17 cellular contexts compared by ENCODE assay signal in the genomic region with DNA sequence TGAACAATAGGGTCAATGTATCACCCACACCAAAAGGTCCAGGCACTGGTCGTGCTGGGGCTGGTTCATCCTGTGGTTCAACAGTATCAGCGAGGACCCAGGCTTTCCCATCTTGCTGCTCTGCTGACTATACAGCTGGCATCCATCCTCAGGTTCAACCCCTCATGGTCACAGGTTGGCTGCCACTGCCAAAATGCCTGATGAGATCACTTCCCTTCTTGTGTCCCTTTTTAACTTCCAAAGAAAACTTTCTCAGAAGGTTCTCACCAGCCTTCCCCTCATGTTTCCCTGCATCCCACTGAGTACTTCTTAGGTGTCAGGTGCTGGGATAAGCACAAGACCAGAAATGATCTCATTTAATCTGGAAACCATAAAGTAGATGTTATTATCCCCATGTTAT. TPM values are rescaled to one million over a fixed set of nuclear protein-coding genes. Genes with fewer than 3 reads are reported as not detected.
DNase-seq lines count a peak whose midpoint lies in the region; ATAC-seq, FAIRE-seq and TF ChIP-seq lines count a peak whose summit lies in the region.
"Had no signal": no experiment of that assay in that cellular context is flagged by ENCODE, and none has a peak within 500 bp of the region (broad histone marks: within the 10 kb centered on the region; RNA-seq: fewer than 3 reads in every experiment).

No MANE protein-coding gene starts in this region.

- H3K79me2 ChIP-seq in GM23248 (ENCODE audit: insufficient read depth): no peaks in the 10 kb centered on the region; the same call in 1 of the 2 replicates

- H3K4me3 ChIP-seq in GM23248 (no peak overlapping the region), cardiac fibroblast (replicated peaks in 1 of 2; ENCODE audit: low read depth in 2 of 2, low read length in 2 of 2) (no peak overlapping the region), psoas muscle (no peak overlapping the region), kidney (ENCODE audit: low read length in 2 of 2) (no peak overlapping the region)
- H3K4me3 ChIP-seq: BLaER1 treated with 17β-estradiol and CSF1 and Interleukin-3, amounts not matched to agents 10 nM and 100 nM had no signal

- no peaks in the 10 kb centered on the region for H3K9me2 ChIP-seq in GM23248 (ENCODE audit: insufficient read depth)

- DNase-seq in T-helper 2 cell treated with Interferon-gamma antibody and Interleukin-4, amounts not matched to agents 5 μg/mL and 100 μg/mL, for 36 hours (ENCODE audit: low spot score): no peak
- no peak for DNase-seq in T-helper 2 cell
- peak; percentile 41 for DNase-seq in GM23248
- peak; percentile 33 to 51 for DNase-seq in cardiac fibroblast (ENCODE audit: low read depth in 2 of 2)
- DNase-seq in psoas muscle: no peak
- no peak for DNase-seq in kidney
- no peak for DNase-seq in SK-N-DZ (ENCODE audit: low spot score)
- DNase-seq: DMS153, EL, Karpas-422, NCI-H187 treated with DMSO at 0.1 percent for 48 hours, NCI-H446, NCI-H748 treated with DMSO at 0.1 percent for 48 hours had no signal

- peak in 3 of 4 donors; percentile 50 to 67 (median 61) for ATAC-seq in psoas muscle
- no peak for ATAC-seq in HG03175 (IDR thresholded peaks at IDR 0.05; ENCODE audit: unreplicated experiment)

- no peak for FAIRE-seq in kidney (lab: Jason Lieb, UNC)
- FAIRE-seq: H54 had no signal

- H3K27ac ChIP-seq in GM23248 (no peak overlapping the region), psoas muscle (peak overlapping the region; percentile 23), kidney (ENCODE audit: low read depth in 2 of 2, low read length in 2 of 2) (no peak overlapping the region)
- H3K27ac ChIP-seq: 22Rv1 had no signal

- peak overlapping the region; percentile 43 for H3K27ac Mint-ChIP-seq in T-helper 2 cell treated with Interferon-gamma antibody and Interleukin-4, amounts not matched to agents 5 μg/mL and 100 μg/mL, for 36 hours

- H3K4me3 Mint-ChIP-seq in T-helper 2 cell treated with Interferon-gamma antibody and Interleukin-4, amounts not matched to agents 5 μg/mL and 100 μg/mL, for 36 hours: no peak overlapping the region

- in situ Hi-C loops in GM23248 (cut with MboI): loop anchor here (25.0 kb wide), 1 partner anchor 717 kb away; no protein-coding TSS in a partner anchor

- H3K27me3 ChIP-seq in GM23248 (replicated peaks; ENCODE audit: insufficient read depth): no peaks in the 10 kb centered on the region
- no peaks in the 10 kb centered on the region for H3K27me3 ChIP-seq in psoas muscle (ENCODE audit: insufficient read depth in 3 of 3, low read length in 2 of 3)
- H3K27me3 ChIP-seq: BLaER1 treated with 17β-estradiol and CSF1 and Interleukin-3, amounts not matched to agents 10 nM and 100 nM had no signal

- H3K4me1 Mint-ChIP-seq in T-helper 2 cell treated with Interferon-gamma antibody and Interleukin-4, amounts not matched to agents 5 μg/mL and 100 μg/mL, for 36 hours (ENCODE audit: low read depth): peaks cover 73% of the 10 kb centered on the region

- no peak overlapping the region for H2AFZ ChIP-seq in GM23248

- no peaks in the 10 kb centered on the region for H3F3A ChIP-seq in GM23248 (ENCODE audit: insufficient read depth)

- intact Hi-C loops in psoas muscle (cut with DNase I): loop anchor here in 1 of 2 donors (5.0 kb wide), 1 partner anchor 132 kb away; no protein-coding TSS in a partner anchor
- intact Hi-C loops in kidney (cut with DNase I): no loop called here

- H3K9ac ChIP-seq in GM23248 (no peak overlapping the region), kidney (ENCODE audit: low read length in 2 of 2) (no peak overlapping the region)
- H3K9ac ChIP-seq: BLaER1 treated with 17β-estradiol and CSF1 and Interleukin-3, amounts not matched to agents 10 nM and 100 nM had no signal

- H3K36me3 Mint-ChIP-seq in T-helper 2 cell treated with Interferon-gamma antibody and Interleukin-4, amounts not matched to agents 5 μg/mL and 100 μg/mL, for 36 hours (ENCODE audit: low read depth): peaks cover 44% of the 10 kb centered on the region

- TF ChIP-seq CTCF in cardiac fibroblast (IDR thresholded peaks at IDR 0.05; ENCODE audit: low read depth, low read length) (no peak), psoas muscle (IDR thresholded peaks at IDR 0.05) (no peak), kidney (IDR thresholded peaks at IDR 0.05; ENCODE audit: borderline replicate concordance, extremely low read depth, insufficient read depth) (no peak)

- H3K9me3 ChIP-seq in GM23248 (ENCODE audit: low read depth) (no peaks in the 10 kb centered on the region), psoas muscle (no peaks in the 10 kb centered on the region), kidney (ENCODE audit: control insufficient read depth in 1 of 2, low read length in 2 of 2) (no peaks in the 10 kb centered on the region)
- H3K9me3 ChIP-seq: BLaER1 treated with 17β-estradiol and CSF1 and Interleukin-3, amounts not matched to agents 10 nM and 100 nM had no signal

- H3K9me3 Mint-ChIP-seq in T-helper 2 cell treated with Interferon-gamma antibody and Interleukin-4, amounts not matched to agents 5 μg/mL and 100 μg/mL, for 36 hours: peaks cover 5% of the 10 kb centered on the region

- no peaks in the 10 kb centered on the region for H4K20me1 ChIP-seq in GM23248 (ENCODE audit: insufficient read depth)

- peaks cover 5% of the 10 kb centered on the region; the same call in 1 of the 2 replicates for H3K4me1 ChIP-seq in GM23248 (ENCODE audit: insufficient read depth)
- peaks cover 5% of the 10 kb centered on the region for H3K4me1 ChIP-seq in psoas muscle
- H3K4me1 ChIP-seq in kidney (ENCODE audit: control insufficient read depth in 1 of 2, insufficient read depth in 1 of 2, low read depth in 1 of 2, low read length in 2 of 2): peaks cover 4 to 6% of the 10 kb centered on the region in 2 donors

- no peaks in the 10 kb centered on the region for H3K27me3 Mint-ChIP-seq in T-helper 2 cell treated with Interferon-gamma antibody and Interleukin-4, amounts not matched to agents 5 μg/mL and 100 μg/mL, for 36 hours (ENCODE audit: low read depth)

- 77 to 81% methylated on average over 2 of the region's 2 CpGs for WGBS in GM23248 (ENCODE audit: low coverage in 1 of 2, low lambda C conversion rate in 2 of 2, missing lambda C conversion rate in 2 of 2), 2 experiments
- WGBS in psoas muscle, 3 donors: 79 to 92% (median 84%) methylated on average over 2 of the region's 2 CpGs

- H3K4me2 ChIP-seq in GM23248 (ENCODE audit: unreplicated experiment): no peak overlapping the region

- H3K36me3 ChIP-seq in GM23248 (ENCODE audit: low read depth): peaks cover 11% of the 10 kb centered on the region
- peaks cover 0 to 40% of the 10 kb centered on the region in 2 donors for H3K36me3 ChIP-seq in psoas muscle (ENCODE audit: insufficient read depth in 1 of 2, low read depth in 1 of 2)
- H3K36me3 ChIP-seq in kidney (ENCODE audit: control insufficient read depth in 1 of 2, insufficient read depth in 2 of 2, low read length in 2 of 2): peaks cover 14 to 24% of the 10 kb centered on the region in 2 donors

RNA-seq across cellular contexts. Expression of a gene that starts 25.7 kb away (rescaled TPM):
- total RNA-seq in GM23248 (2014; rRNA removed; shearing (Covaris generic)): 12.9 and 21.4 TPM in 2 replicates
- polyA plus RNA-seq in GM23248 (2016; fragmentation: Nextera tagmentation; extraction: Ambion mirVana): 12.7 and 13.2 TPM in 2 replicates
- total RNA-seq in psoas muscle: 10 to 100 TPM; 18.3 to 24.5 (median 22.4) TPM
- polyA plus RNA-seq in psoas muscle: 10 to 100 TPM; 13.1 to 28.1 (median 15.3) TPM
- total RNA-seq in kidney: 51.9 TPM
- 10.8 TPM for polyA plus RNA-seq in kidney (ENCODE audit: insufficient read depth, low read depth, low replicate concordance)
- 7.4 and 10.1 TPM in 2 replicates for polyA plus RNA-seq in SK-N-DZ (2014; cell fraction: cytosol; rRNA removed)
- polyA plus RNA-seq in SK-N-DZ (2014; cell fraction: nucleus; rRNA removed): 7.2 and 9.7 TPM in 2 replicates

RNA-seq across cellular contexts. Expression of a gene that starts 27.8 kb away (rescaled TPM):
- 101 and 105 TPM in 2 replicates for total RNA-seq in GM23248 (2014; rRNA removed; shearing (Covaris generic))
- polyA plus RNA-seq in GM23248 (2016; fragmentation: Nextera tagmentation; extraction: Ambion mirVana) (41.8 and 42.1 TPM in 2 replicates), psoas muscle (100 to 1,000 TPM in 2 of 3 donors, 10 to 100 TPM in 1; 98.9 to 122 (median 104) TPM), kidney (ENCODE audit: insufficient read depth, low read depth, low replicate concordance) (46.2 TPM)
- total RNA-seq in psoas muscle (10 to 100 TPM; 71.9 to 95.1 (median 83.1) TPM), kidney (31.0 TPM)
- 44.3 and 52.6 TPM in 2 replicates for polyA plus RNA-seq in SK-N-DZ (2014; cell fraction: cytosol; rRNA removed)
- polyA plus RNA-seq in SK-N-DZ (2014; cell fraction: nucleus; rRNA removed): 34.4 and 41.2 TPM in 2 replicates

Comparison
In these comparisons a context has a peak if more than half of its experiments do, and no peak if none do; other contexts are left out.
1. DNase-seq: peak in GM23248 (single experiment) and cardiac fibroblast (2 of 2); none in T-helper 2 cell treated with Interferon-gamma antibody and Interleukin-4, amounts not matched to agents 5 μg/mL and 100 μg/mL, for 36 hours (single experiment), T-helper 2 cell (0 of 5), psoas muscle (0 of 2), kidney (single experiment) and SK-N-DZ (single experiment).